In the genomic region with DNA sequence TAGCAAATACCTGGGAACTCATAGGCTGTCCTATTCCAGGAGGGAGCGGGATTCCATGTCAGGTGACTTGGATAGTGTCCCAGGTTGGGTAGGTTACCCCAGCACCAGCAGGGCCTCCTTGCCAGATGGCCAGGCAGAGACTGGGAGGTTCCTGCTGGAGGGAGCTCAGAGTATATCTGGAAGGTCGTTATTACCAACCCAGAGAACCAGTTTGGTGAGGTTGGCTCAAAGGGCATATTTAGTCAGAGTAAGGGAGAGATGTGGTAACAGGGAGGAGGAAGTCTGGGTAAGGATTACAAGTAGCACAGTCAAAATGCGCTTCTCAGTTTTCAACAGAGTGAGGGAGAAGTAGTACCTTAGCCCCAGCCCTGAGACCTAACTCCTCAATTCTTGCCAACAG, we compare ENCODE assay signal across 10 cellular contexts. TPM values are rescaled to one million over a fixed set of nuclear protein-coding genes. Genes with fewer than 3 reads are reported as not detected.
A peak's percentile ranks its signal among the peaks of the same experiment; 100 is the strongest.
DNase-seq lines count a peak whose midpoint lies in the region; ATAC-seq, FAIRE-seq and TF ChIP-seq lines count a peak whose summit lies in the region.
"Had no signal": no experiment of that assay in that cellular context is flagged by ENCODE, and none has a peak within 500 bp of the region (broad histone marks: within the 10 kb centered on the region; RNA-seq: fewer than 3 reads in every experiment).

No MANE protein-coding gene starts in this region.

- peak; percentile 94 for ATAC-seq in foreskin keratinocyte
- ATAC-seq in GM21423 (IDR thresholded peaks at IDR 0.05; ENCODE audit: unreplicated experiment): no peak
- ATAC-seq in GM19351 (IDR thresholded peaks at IDR 0.05; ENCODE audit: unreplicated experiment): no peak
- ATAC-seq: psoas muscle had no signal

- peak; percentile 98 for DNase-seq in HT-29 (ENCODE audit: low spot score)
- DNase-seq in NCI-H510A treated with DMSO at 0.1 percent for 48 hours (lab: John Stamatoyannopoulos, UW): peak; percentile 94
- DNase-seq in foreskin keratinocyte: peak; percentile 54 to 87
- peak; percentile 99 for DNase-seq in small intestine
- DNase-seq in anterior cingulate cortex (lab: John Stamatoyannopoulos, UW): no peak
- DNase-seq: activated naive CD4-positive, alpha-beta T cell treated with anti-CD3 and anti-CD28 coated beads, Interleukin-2, amount 10 ng/mL, durations not matched to agents 7 days and 5 days; endodermal cell; psoas muscle had no signal

- FAIRE-seq in small intestine (lab: Jason Lieb, UNC): peak; percentile 30

- WGBS in small intestine, 3 donors: 10 to 59% (median 28%) methylated on average over 3 of the region's 3 CpGs

- peak; percentile 4 for TF ChIP-seq CTCF in foreskin keratinocyte (conservative IDR thresholded peaks at IDR 0.05)

- H3K27me3 ChIP-seq in foreskin keratinocyte (no peaks in the 10 kb centered on the region), small intestine (ENCODE audit: control insufficient read depth in 2 of 2, insufficient read depth in 2 of 2, low read length in 2 of 2) (no peaks in the 10 kb centered on the region)

- H3K36me3 ChIP-seq in small intestine (ENCODE audit: control insufficient read depth in 2 of 2, insufficient read depth in 2 of 2, low read length in 2 of 2): no peaks in the 10 kb centered on the region

- H3K4me3 ChIP-seq in small intestine (ENCODE audit: low read depth in 1 of 2, low read length in 2 of 2): no peak overlapping the region
- H3K4me3 ChIP-seq: psoas muscle had no signal

- H3K9me3 ChIP-seq in small intestine (ENCODE audit: control insufficient read depth, low read depth): no peaks in the 10 kb centered on the region
- H3K9me3 ChIP-seq: psoas muscle had no signal

- no peaks in the 10 kb centered on the region for H3K4me1 ChIP-seq in foreskin keratinocyte
- peaks cover 6 to 14% of the 10 kb centered on the region in 2 donors for H3K4me1 ChIP-seq in small intestine (ENCODE audit: control insufficient read depth in 2 of 2, insufficient read depth in 1 of 2, low read depth in 1 of 2, low read length in 1 of 2)
- H3K4me1 ChIP-seq: psoas muscle had no signal

- no peak overlapping the region for H3K27ac ChIP-seq in foreskin keratinocyte
- H3K27ac ChIP-seq in small intestine (ENCODE audit: low read depth in 1 of 2, low read length in 1 of 2): peak overlapping the region; percentile 25 to 92
- H3K27ac ChIP-seq: psoas muscle had no signal

RNA-seq across cellular contexts. Expression of a gene that starts 53.3 kb away (rescaled TPM):
- total RNA-seq in HT-29 (2014; rRNA removed; shearing (Covaris generic)): 9.4 and 10.1 TPM in 2 replicates
- total RNA-seq in foreskin keratinocyte: 0.25 and 0.34 TPM in 2 replicates
- polyA plus RNA-seq in foreskin keratinocyte (0.03 and 0.09 TPM in 2 replicates), small intestine (10 to 100 TPM in 1 of 3 donors, 1 to 10 TPM in 2; 6.4 to 11.1 (median 7.2) TPM)

Comparison
In these comparisons a context has a peak if more than half of its experiments do, and no peak if none do; other contexts are left out.
1. DNase-seq: peak in HT-29 (single experiment), NCI-H510A treated with DMSO at 0.1 percent for 48 hours (single experiment), foreskin keratinocyte (2 of 2) and small intestine (single experiment); none in anterior cingulate cortex (0 of 58).